Comparison of ENCODE assay signal across 12 cellular contexts in genomic region chr17:4942760-4943508, GRCh38. TPM values are rescaled to one million over a fixed set of nuclear protein-coding genes. Genes with fewer than 3 reads are reported as not detected.
DNase-seq lines count a peak whose midpoint lies in the region; ATAC-seq, FAIRE-seq and TF ChIP-seq lines count a peak whose summit lies in the region.
"Had no signal": no experiment of that assay in that cellular context is flagged by ENCODE, and none has a peak within 500 bp of the region (broad histone marks: within the 10 kb centered on the region; RNA-seq: fewer than 3 reads in every experiment).

No MANE protein-coding gene starts in this region.

- peaks cover 51% of the 10 kb centered on the region for H3K4me1 Mint-ChIP-seq in T-helper 2 cell treated with Interferon-gamma antibody and Interleukin-4, amounts not matched to agents 5 μg/mL and 100 μg/mL, for 36 hours (ENCODE audit: low read depth)
- H3K4me1 Mint-ChIP-seq in endodermal cell, result peaks cover 40% of the 10 kb centered on the region

- H3K4me1 ChIP-seq in Panc1 (ENCODE audit: control insufficient read depth, insufficient read depth, low read length) (peaks cover 35% of the 10 kb centered on the region), endodermal cell (ENCODE audit: control insufficient read depth, insufficient read depth, low read length) (peaks cover 16% of the 10 kb centered on the region), small intestine (ENCODE audit: control insufficient read depth in 2 of 2, insufficient read depth in 1 of 2, low read depth in 1 of 2, low read length in 1 of 2) (peaks cover 7 to 17% of the 10 kb centered on the region in 2 donors), testis (peaks cover 34% of the 10 kb centered on the region)

- H3K9me3 ChIP-seq in Panc1 (ENCODE audit: control insufficient read depth, insufficient read depth, low read depth, low read length) (no peaks in the 10 kb centered on the region), endodermal cell (ENCODE audit: control insufficient read depth, low read length) (no peaks in the 10 kb centered on the region), small intestine (ENCODE audit: control insufficient read depth, low read depth) (no peaks in the 10 kb centered on the region), testis (no peaks in the 10 kb centered on the region)

- in situ Hi-C loops in Panc1 (cut with HindIII; ENCODE audit: low pct_unique_long_range_greater_than_20kb, low sequenced_read_pairs), result no loop called here

- CTCF ChIA-PET in Panc1 (lab: Charles Lee), result no interaction called here
- CTCF ChIA-PET in GM10248 (lab: Yijun Ruan, JAX), result interaction anchor here (1.4 kb wide), 1 partner anchor 10 kb away, joined by 3 read pairs; no protein-coding TSS in a partner anchor

- H3K9me3 Mint-ChIP-seq in T-helper 2 cell treated with Interferon-gamma antibody and Interleukin-4, amounts not matched to agents 5 μg/mL and 100 μg/mL, for 36 hours, result no peaks in the 10 kb centered on the region
- H3K9me3 Mint-ChIP-seq in endodermal cell, result no peaks in the 10 kb centered on the region

- WGBS in endodermal cell (ENCODE audit: insufficient coverage in 1 of 2, insufficient read length in 1 of 2), 2 experiments, result 92 to 93% methylated on average over 10 to 13 of the region's 13 CpGs
- 76 to 79% (median 79%) methylated on average over 13 of the region's 13 CpGs for WGBS in small intestine, 3 donors
- 77% methylated on average over 11 to 13 of the region's 13 CpGs for WGBS in testis, 2 donors

- no peak for TF ChIP-seq CTCF in Panc1 (IDR thresholded peaks at IDR 0.05)
- no peak for TF ChIP-seq CTCF in endodermal cell (conservative IDR thresholded peaks at IDR 0.05)
- TF ChIP-seq CTCF in GM10248 (IDR thresholded peaks at IDR 0.05; ENCODE audit: control extremely low read depth, extremely low read depth, low read depth, missing control alignments), result no peak
- no peak for TF ChIP-seq CTCF in testis (IDR thresholded peaks at IDR 0.05)

- intact Hi-C loops in Panc1 (cut with micrococcal nuclease; ENCODE audit: unreplicated experiment), result no loop called here
- intact Hi-C loops in testis (cut with DNase I; ENCODE audit: low total_unique reads), result no loop called here

- peak overlapping the region; percentile 96 for H3K4me3 Mint-ChIP-seq in T-helper 2 cell treated with Interferon-gamma antibody and Interleukin-4, amounts not matched to agents 5 μg/mL and 100 μg/mL, for 36 hours
- H3K4me3 Mint-ChIP-seq in endodermal cell, result peak overlapping the region; percentile 94

- BruUV-seq in Panc1 (replicated peaks; lab: Mats Ljungman, UMichigan), result no TSS peak

- H3K36me3 ChIP-seq in Panc1 (ENCODE audit: control insufficient read depth, insufficient read depth, low read length), result peaks cover 17% of the 10 kb centered on the region
- peaks cover 51% of the 10 kb centered on the region for H3K36me3 ChIP-seq in endodermal cell (ENCODE audit: control insufficient read depth, insufficient read depth, low read length)
- peaks cover 0 to 24% of the 10 kb centered on the region in 2 donors for H3K36me3 ChIP-seq in small intestine (ENCODE audit: control insufficient read depth in 2 of 2, insufficient read depth in 2 of 2, low read length in 2 of 2)
- H3K36me3 ChIP-seq in testis (ENCODE audit: low read depth, missing control alignments), result no peaks in the 10 kb centered on the region

- H3K27me3 Mint-ChIP-seq in T-helper 2 cell treated with Interferon-gamma antibody and Interleukin-4, amounts not matched to agents 5 μg/mL and 100 μg/mL, for 36 hours (ENCODE audit: low read depth), result no peaks in the 10 kb centered on the region
- no peaks in the 10 kb centered on the region for H3K27me3 Mint-ChIP-seq in endodermal cell (ENCODE audit: insufficient read depth)

- TF ChIP-seq POLR2A in testis (IDR thresholded peaks at IDR 0.05), result no peak

- no peak overlapping the region for H3K9ac ChIP-seq in endodermal cell (ENCODE audit: extremely low read depth, low read length, poor library complexity, severe bottlenecking)

- H3K27ac ChIP-seq in Panc1 (ENCODE audit: low read length) (peak overlapping the region; percentile 61; the same call in 1 of the 2 replicates), endodermal cell (ENCODE audit: low read depth, low read length) (no peak overlapping the region), small intestine (ENCODE audit: low read depth in 1 of 2, low read length in 1 of 2) (peak overlapping the region; percentile 4 to 13), testis (no peak overlapping the region)
- H3K27ac ChIP-seq: WERI-Rb-1 had no signal

- peak overlapping the region; percentile 76 for H3K27ac Mint-ChIP-seq in T-helper 2 cell treated with Interferon-gamma antibody and Interleukin-4, amounts not matched to agents 5 μg/mL and 100 μg/mL, for 36 hours
- H3K27ac Mint-ChIP-seq in endodermal cell, result peak overlapping the region; percentile 10

- no peak for DNase-seq in T-helper 2 cell treated with Interferon-gamma antibody and Interleukin-4, amounts not matched to agents 5 μg/mL and 100 μg/mL, for 36 hours (ENCODE audit: low spot score)
- DNase-seq in T-helper 2 cell (no peak), Panc1 (ENCODE audit: low read depth, low spot score) (no peak), endodermal cell (no peak), small intestine (no peak), GM10248 (ENCODE audit: extremely low spot score) (no peak), testis (no peak)
- DNase-seq: NCI-H1694, WERI-Rb-1 had no signal

- POLR2A ChIA-PET in Panc1 (lab: Charles Lee) (no interaction called here), GM10248 (lab: Yijun Ruan, JAX) (interaction anchor here (0.6 to 0.8 kb wide), 2 partner anchors 25 to 1157 kb away, joined by 3 to 5 read pairs; partner anchors contain the start of gene SPAG7)

- no peak for FAIRE-seq in small intestine (lab: Jason Lieb, UNC)
- FAIRE-seq: keratinocyte had no signal

- H3K4me3 ChIP-seq in Panc1 (ENCODE audit: low read depth in 2 of 2, low read length in 2 of 2) (no peak overlapping the region), endodermal cell (ENCODE audit: low read length) (no peak overlapping the region), small intestine (ENCODE audit: low read depth in 1 of 2, low read length in 2 of 2) (no peak overlapping the region), testis (no peak overlapping the region)

- no peak for ATAC-seq in Panc1
- no peak for ATAC-seq in HG02678 (IDR thresholded peaks at IDR 0.05; ENCODE audit: unreplicated experiment)

- peaks cover 83% of the 10 kb centered on the region for H3K36me3 Mint-ChIP-seq in T-helper 2 cell treated with Interferon-gamma antibody and Interleukin-4, amounts not matched to agents 5 μg/mL and 100 μg/mL, for 36 hours (ENCODE audit: low read depth)
- peaks cover 51% of the 10 kb centered on the region for H3K36me3 Mint-ChIP-seq in endodermal cell (ENCODE audit: low read depth)

- H3K27me3 ChIP-seq in Panc1 (ENCODE audit: control insufficient read depth, insufficient read depth, low read length), result no peaks in the 10 kb centered on the region
- no peaks in the 10 kb centered on the region for H3K27me3 ChIP-seq in endodermal cell (ENCODE audit: control insufficient read depth, insufficient read depth, low read length, poor library complexity, severe bottlenecking)
- no peaks in the 10 kb centered on the region for H3K27me3 ChIP-seq in small intestine (ENCODE audit: control insufficient read depth in 2 of 2, insufficient read depth in 2 of 2, low read length in 2 of 2)
- H3K27me3 ChIP-seq in testis, result no peaks in the 10 kb centered on the region

RNA-seq across cellular contexts. Expression of gene RNF167, which starts 2.9 kb away (rescaled TPM):
- total RNA-seq in Panc1 (2021; ENCODE audit: unreplicated experiment), result 95.8 TPM
- polyA plus RNA-seq in Panc1 (2012; ENCODE audit: insufficient read length), result 113 TPM
- total RNA-seq in endodermal cell, result 100 to 1,000 TPM; 120 to 123 TPM
- 106 TPM for polyA plus RNA-seq in endodermal cell (2013, experiment 1 of 2)
- 87.5 TPM for polyA plus RNA-seq in endodermal cell (2013, experiment 2 of 2)
- polyA plus RNA-seq in small intestine, result 100 to 1,000 TPM; 108 to 132 (median 126) TPM
- total RNA-seq in testis, result 100 to 1,000 TPM; 110 to 111 TPM
- 211 TPM for polyA plus RNA-seq in testis (ENCODE audit: insufficient read depth, low read depth, low replicate concordance)

RNA-seq across cellular contexts. Expression of gene SLC25A11, which starts 3.1 kb away (rescaled TPM):
- total RNA-seq in Panc1 (2021; ENCODE audit: unreplicated experiment) (65.9 TPM), endodermal cell (10 to 100 TPM; 59.9 to 76.9 TPM), testis (10 to 100 TPM; 23.7 to 25.9 TPM)
- 85.2 TPM for polyA plus RNA-seq in Panc1 (2012; ENCODE audit: insufficient read length)
- polyA plus RNA-seq in endodermal cell (2013, experiment 1 of 2), result 63.1 TPM
- 59.5 TPM for polyA plus RNA-seq in endodermal cell (2013, experiment 2 of 2)
- polyA plus RNA-seq in small intestine (10 to 100 TPM; 55.1 to 79.2 (median 66.4) TPM), testis (ENCODE audit: insufficient read depth, low read depth, low replicate concordance) (24.3 TPM)

RNA-seq across cellular contexts. Expression of gene PFN1, which starts 5.4 kb away (rescaled TPM):
- 1,074 TPM for total RNA-seq in Panc1 (2021; ENCODE audit: unreplicated experiment)
- polyA plus RNA-seq in Panc1 (2012; ENCODE audit: insufficient read length), result 3,457 TPM
- 100 to 1,000 TPM; 880 to 935 TPM for total RNA-seq in endodermal cell
- polyA plus RNA-seq in endodermal cell (2013, experiment 1 of 2), result 762 TPM
- polyA plus RNA-seq in endodermal cell (2013, experiment 2 of 2), result 742 TPM
- polyA plus RNA-seq in small intestine, result 1,000 to 10,000 TPM in 1 of 3 donors, 100 to 1,000 TPM in 2; 848 to 1,180 (median 968) TPM
- total RNA-seq in testis, result 100 to 1,000 TPM; 257 to 349 TPM
- 244 TPM for polyA plus RNA-seq in testis (ENCODE audit: insufficient read depth, low read depth, low replicate concordance)

RNA-seq across cellular contexts. Expression of gene ENO3, which starts 8.0 kb away (rescaled TPM):
- total RNA-seq in Panc1 (2021; ENCODE audit: unreplicated experiment), result 23.4 TPM
- polyA plus RNA-seq in Panc1 (2012; ENCODE audit: insufficient read length), result 45.8 TPM
- 10 to 100 TPM; 34.1 to 53.6 TPM for total RNA-seq in endodermal cell
- polyA plus RNA-seq in endodermal cell (2013, experiment 1 of 2), result 57.3 TPM
- polyA plus RNA-seq in endodermal cell (2013, experiment 2 of 2), result 57.5 TPM
- polyA plus RNA-seq in small intestine, result 10 to 100 TPM; 10.7 to 98.0 (median 25.9) TPM
- 10 to 100 TPM; 16.4 to 17.2 TPM for total RNA-seq in testis
- polyA plus RNA-seq in testis (ENCODE audit: insufficient read depth, low read depth, low replicate concordance), result 29.9 TPM

RNA-seq across cellular contexts. Expression of gene GP1BA, which starts 10.9 kb away (rescaled TPM):
- 0.15 TPM for total RNA-seq in Panc1 (2021; ENCODE audit: unreplicated experiment)
- polyA plus RNA-seq in Panc1 (2012; ENCODE audit: insufficient read length), result 0.52 TPM
- not detected for total RNA-seq in endodermal cell
- not detected for polyA plus RNA-seq in endodermal cell (2013, experiment 1 of 2)
- not detected for polyA plus RNA-seq in endodermal cell (2013, experiment 2 of 2)
- under 1 TPM in 1 of 3 donors, not detected in 2; 0.06 TPM for polyA plus RNA-seq in small intestine
- total RNA-seq in testis, result under 1 TPM; 0.12 to 0.47 TPM
- 0.88 TPM for polyA plus RNA-seq in testis (ENCODE audit: insufficient read depth, low read depth, low replicate concordance)
- total RNA-seq: A172 had no signal
- polyA plus RNA-seq: keratinocyte had no signal

Comparison
In these comparisons a context has a peak if more than half of its experiments do, and no peak if none do; other contexts are left out.
1. H3K27ac ChIP-seq: peak in Panc1 (single experiment) and small intestine (2 of 2); none in endodermal cell (single experiment) and testis (0 of 2).